ENCODE assay signal across 16 cellular contexts in genomic region chr14:90467501-90467900, GRCh38.
A peak's percentile ranks its signal among the peaks of the same experiment; 100 is the strongest.
DNase-seq lines count a peak whose midpoint lies in the region; ATAC-seq and TF ChIP-seq lines count a peak whose summit lies in the region.
"Had no signal": no experiment of that assay in that cellular context is flagged by ENCODE, and none has a peak within 500 bp of the region (broad histone marks: within the 10 kb centered on the region; RNA-seq: fewer than 3 reads in every experiment).

No MANE protein-coding gene starts in this region.

- TF ChIP-seq CTCF in nephron (IDR thresholded peaks at IDR 0.05; ENCODE audit: unreplicated experiment in 3 of 3): no peak

- TF ChIP-seq POLR2A in GM18505 (IDR thresholded peaks at IDR 0.05; ENCODE audit: borderline replicate concordance, extremely low read depth, insufficient read depth, insufficient read length): no peak

- H3K27ac Mint-ChIP-seq in nephron: peak overlapping the region in 2 of 3 experiments; percentile 47 to 82
- H3K27ac Mint-ChIP-seq in activated naive CD4-positive, alpha-beta T cell treated with anti-CD3 and anti-CD28 coated beads, Interleukin-2, amount 50 U/mL, for 72 hours: no peak overlapping the region
- H3K27ac Mint-ChIP-seq: CD4-positive, CD25-positive, alpha-beta regulatory T cell; CD8-positive, alpha-beta memory T cell had no signal

- peaks cover 31% of the 10 kb centered on the region for H3K9me3 Mint-ChIP-seq in nephron
- peaks cover 5 to 8% of the 10 kb centered on the region in 2 donors for H3K9me3 Mint-ChIP-seq in activated naive CD4-positive, alpha-beta T cell treated with anti-CD3 and anti-CD28 coated beads, Interleukin-2, amount 50 U/mL, for 72 hours

- DNase-seq in NCI-H82 (lab: John Stamatoyannopoulos, UW) (peak; percentile 80), glomerular visceral epithelial cell (ENCODE audit: extremely low spot score) (peak; percentile 21)
- DNase-seq in activated naive CD4-positive, alpha-beta T cell treated with anti-CD3 and anti-CD28 coated beads, Interleukin-2, amount 50 U/mL, for 72 hours (ENCODE audit: low spot score in 2 of 2): no peak
- no peak for DNase-seq in activated CD8-positive, alpha-beta memory T cell treated with anti-CD3 and anti-CD28 coated beads for 24 hours
- DNase-seq: ACHN; BE2C; C1 segment of cervical spinal cord; CD4-positive, CD25-positive, alpha-beta regulatory T cell; CD8-positive, alpha-beta memory T cell; COR-L47; GM23248; HCEC 1CT; IMR-90 had no signal

- no peaks in the 10 kb centered on the region for H3K36me3 Mint-ChIP-seq in nephron (ENCODE audit: low read depth)
- peaks cover 5 to 7% of the 10 kb centered on the region in 2 donors for H3K36me3 Mint-ChIP-seq in activated naive CD4-positive, alpha-beta T cell treated with anti-CD3 and anti-CD28 coated beads, Interleukin-2, amount 50 U/mL, for 72 hours
- H3K36me3 Mint-ChIP-seq: CD4-positive, CD25-positive, alpha-beta regulatory T cell had no signal

- H3K4me1 Mint-ChIP-seq in nephron: no peaks in the 10 kb centered on the region
- H3K4me1 Mint-ChIP-seq: CD8-positive, alpha-beta memory T cell had no signal

- no peak overlapping the region for H3K4me3 Mint-ChIP-seq in nephron
- H3K4me3 Mint-ChIP-seq: CD4-positive, CD25-positive, alpha-beta regulatory T cell; CD8-positive, alpha-beta memory T cell had no signal

- H3K27me3 Mint-ChIP-seq in nephron (ENCODE audit: low read depth): peaks cover 14% of the 10 kb centered on the region

- no peak for ATAC-seq in activated naive CD4-positive, alpha-beta T cell treated with anti-CD3 and anti-CD28 coated beads, Interleukin-2, amount 50 U/mL, for 72 hours
- ATAC-seq in HG03097 (IDR thresholded peaks at IDR 0.05; ENCODE audit: low FRiP score, unreplicated experiment) (no peak), GM18505 (IDR thresholded peaks at IDR 0.05; ENCODE audit: unreplicated experiment) (no peak)

Comparison
In these comparisons a context has a peak if more than half of its experiments do, and no peak if none do; other contexts are left out.
1. DNase-seq: peak in NCI-H82 (single experiment) and glomerular visceral epithelial cell (single experiment); none in activated naive CD4-positive, alpha-beta T cell treated with anti-CD3 and anti-CD28 coated beads, Interleukin-2, amount 50 U/mL, for 72 hours (0 of 2) and activated CD8-positive, alpha-beta memory T cell treated with anti-CD3 and anti-CD28 coated beads for 24 hours (single experiment).
2. H3K27ac Mint-ChIP-seq: peak in nephron (2 of 3); none in activated naive CD4-positive, alpha-beta T cell treated with anti-CD3 and anti-CD28 coated beads, Interleukin-2, amount 50 U/mL, for 72 hours (0 of 2).